ENCODE assay signal across 8 cellular contexts in the genomic region with DNA sequence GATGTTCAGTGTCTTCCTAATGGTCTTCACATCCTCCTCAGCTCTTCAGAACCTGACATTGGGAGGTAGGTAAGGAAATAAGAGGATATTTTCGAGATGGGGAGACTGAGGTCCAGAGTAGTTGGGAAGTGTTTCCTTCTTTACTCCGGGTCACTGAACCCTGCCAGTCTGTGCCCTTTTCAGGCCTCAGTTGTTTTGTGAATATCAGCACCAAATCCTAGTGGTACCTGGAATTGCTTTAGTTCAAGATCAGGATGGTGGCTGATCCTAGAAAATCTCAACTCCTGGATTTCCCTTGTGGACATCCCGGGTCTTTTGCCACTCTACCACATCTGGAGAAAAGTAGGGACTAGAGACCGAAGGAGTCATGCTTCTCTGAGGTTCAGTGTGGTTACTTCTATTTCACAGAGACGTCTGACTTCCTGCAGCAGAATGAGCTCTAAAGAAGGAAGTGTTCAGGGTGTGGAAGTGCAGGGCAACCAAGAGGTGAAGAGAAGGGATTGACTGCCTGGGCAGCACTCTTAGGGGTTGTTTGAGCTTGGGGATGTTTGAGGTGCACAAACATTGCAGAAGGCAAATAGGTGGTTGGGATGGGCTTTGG. TPM values are rescaled to one million over a fixed set of nuclear protein-coding genes. Genes with fewer than 3 reads are reported as not detected.
DNase-seq lines count a peak whose midpoint lies in the region; TF ChIP-seq lines count a peak whose summit lies in the region.

No MANE protein-coding gene starts in this region.

- no peak for TF ChIP-seq CTCF in colonic mucosa (IDR thresholded peaks at IDR 0.05)

- intact Hi-C loops in colonic mucosa (cut with DNase I): no loop called here

- H3K36me3 ChIP-seq in colonic mucosa: no peaks in the 10 kb centered on the region

- H3K4me3 ChIP-seq in colonic mucosa: peak overlapping the region; percentile 86
- H3K4me3 ChIP-seq in mononuclear cell (ENCODE audit: low read length): peak overlapping the region; percentile 85

- H3K27me3 ChIP-seq in colonic mucosa: no peaks in the 10 kb centered on the region
- no peaks in the 10 kb centered on the region for H3K27me3 ChIP-seq in mononuclear cell (ENCODE audit: insufficient read depth, low read length)

- H3K27ac ChIP-seq in colonic mucosa: peak overlapping the region; percentile 83

- peak overlapping the region; percentile 90 to 100 for H3K9ac ChIP-seq in colonic mucosa (ENCODE audit: low read depth in 2 of 2, low read length in 2 of 2)

- H3K4me1 ChIP-seq in colonic mucosa (peaks cover 13% of the 10 kb centered on the region), mononuclear cell (ENCODE audit: insufficient read depth, low read length) (peaks cover 48% of the 10 kb centered on the region)

- DNase-seq in activated CD8-positive, alpha-beta memory T cell treated with anti-CD3 and anti-CD28 coated beads for 24 hours: peak; percentile 70
- no peak for DNase-seq in activated CD8-positive, alpha-beta memory T cell treated with anti-CD3 and anti-CD28 coated beads, Interleukin-2, amount 50 U/mL, for 48 hours
- peak; percentile 86 for DNase-seq in SKM-1 treated with dmso at 0.1 percent for 144 hours (lab: John Stamatoyannopoulos, UW; ENCODE audit: unreplicated experiment)
- peak; percentile 49 for DNase-seq in colonic mucosa
- DNase-seq in foreskin melanocyte: no peak
- DNase-seq in NCI-H2196 (lab: John Stamatoyannopoulos, UW; ENCODE audit: unreplicated experiment): no peak
- DNase-seq in NCI-H1105 treated with DMSO at 0.1 percent for 48 hours (lab: John Stamatoyannopoulos, UW): no peak

- no peaks in the 10 kb centered on the region for H3K9me3 ChIP-seq in colonic mucosa
- no peaks in the 10 kb centered on the region for H3K9me3 ChIP-seq in mononuclear cell (ENCODE audit: low read depth, low read length)

RNA-seq across cellular contexts. Expression of gene STK4, which starts 1.0 kb away (rescaled TPM):
- 10 to 100 TPM; 28.9 to 29.9 TPM for total RNA-seq in colonic mucosa
- 372 TPM for total RNA-seq in mononuclear cell

RNA-seq across cellular contexts. Expression of gene TOMM34, which starts 7.1 kb away (rescaled TPM):
- total RNA-seq in colonic mucosa: 10 to 100 TPM; 16.5 to 29.9 TPM
- total RNA-seq in mononuclear cell: 8.0 TPM

RNA-seq across cellular contexts. Expression of gene PABPC1L, which starts 57.4 kb away (rescaled TPM):
- total RNA-seq in colonic mucosa: 10 to 100 TPM; 11.5 to 36.3 TPM
- 6.6 TPM for total RNA-seq in mononuclear cell

Comparison
In these comparisons a context has a peak if more than half of its experiments do, and no peak if none do; other contexts are left out.
1. DNase-seq: peak in activated CD8-positive, alpha-beta memory T cell treated with anti-CD3 and anti-CD28 coated beads for 24 hours (single experiment), SKM-1 treated with dmso at 0.1 percent for 144 hours (single experiment) and colonic mucosa (single experiment); none in activated CD8-positive, alpha-beta memory T cell treated with anti-CD3 and anti-CD28 coated beads, Interleukin-2, amount 50 U/mL, for 48 hours (single experiment), foreskin melanocyte (single experiment), NCI-H2196 (single experiment) and NCI-H1105 treated with DMSO at 0.1 percent for 48 hours (single experiment).
2. RNA of gene STK4, which starts 1.0 kb away (total RNA-seq): 372 TPM in mononuclear cell (single experiment); 28.9 to 29.9 TPM in colonic mucosa; every median in the first group is over 10 times any median in the second.